19 cellular contexts compared by ENCODE assay signal in genomic region chr22:19774628-19775027, GRCh38. TPM values are rescaled to one million over a fixed set of nuclear protein-coding genes. Genes with fewer than 3 reads are reported as not detected.
DNase-seq lines count a peak whose midpoint lies in the region; FAIRE-seq and TF ChIP-seq lines count a peak whose summit lies in the region.
"Had no signal": no experiment of that assay in that cellular context is flagged by ENCODE, and none has a peak within 500 bp of the region (broad histone marks: within the 10 kb centered on the region; RNA-seq: fewer than 3 reads in every experiment).

No MANE protein-coding gene starts in this region.

- TF ChIP-seq CTCF in OCI-LY7 (conservative IDR thresholded peaks at IDR 0.05; ENCODE audit: low read length) (no peak), bronchial epithelial cell (IDR thresholded peaks at IDR 0.05; ENCODE audit: insufficient read depth, low read length, severe bottlenecking) (no peak), kidney (IDR thresholded peaks at IDR 0.05; ENCODE audit: borderline replicate concordance, extremely low read depth, insufficient read depth) (no peak)

- no peak overlapping the region for H2AFZ ChIP-seq in OCI-LY7 (ENCODE audit: low read length)
- H2AFZ ChIP-seq in trophoblast cell (ENCODE audit: insufficient read depth, low read length, poor library complexity), result no peak overlapping the region

- peaks cover 41 to 76% of the 10 kb centered on the region in 2 donors for H3K27me3 Mint-ChIP-seq in CD8-positive, alpha-beta memory T cell
- H3K27me3 Mint-ChIP-seq in activated T-cell treated with anti-CD3 and anti-CD28 coated beads, Interleukin-2, amount 50 U/mL, for 24 hours, result peaks cover 78% of the 10 kb centered on the region

- no peak overlapping the region for H3K14ac ChIP-seq in trophoblast cell (ENCODE audit: low read length)

- no peaks in the 10 kb centered on the region for H3K36me3 Mint-ChIP-seq in CD8-positive, alpha-beta memory T cell
- H3K36me3 Mint-ChIP-seq in activated T-cell treated with anti-CD3 and anti-CD28 coated beads, Interleukin-2, amount 50 U/mL, for 24 hours (ENCODE audit: low read depth), result no peaks in the 10 kb centered on the region
- H3K36me3 Mint-ChIP-seq: CD4-positive, alpha-beta memory T cell had no signal

- no peak overlapping the region for H4K12ac ChIP-seq in trophoblast cell (ENCODE audit: low read depth, low read length)

- H3K4me1 ChIP-seq in CD8-positive, alpha-beta memory T cell (ENCODE audit: insufficient read depth, low read length), result peaks cover 12% of the 10 kb centered on the region
- H3K4me1 ChIP-seq in OCI-LY7 (ENCODE audit: insufficient read depth, low read length, poor library complexity, severe bottlenecking) (peaks cover 64% of the 10 kb centered on the region), trophoblast cell (ENCODE audit: control insufficient read depth in 1 of 2, insufficient read depth in 2 of 2, low read length in 2 of 2) (no peaks in the 10 kb centered on the region), kidney (ENCODE audit: control insufficient read depth in 1 of 2, insufficient read depth in 1 of 2, low read depth in 1 of 2, low read length in 2 of 2) (no peaks in the 10 kb centered on the region)
- H3K4me1 ChIP-seq: Caco-2 had no signal

- peaks cover 0 to 2% (median 0%) of the 10 kb centered on the region in 5 donors for H3K9me3 Mint-ChIP-seq in CD8-positive, alpha-beta memory T cell
- H3K9me3 Mint-ChIP-seq in activated T-cell treated with anti-CD3 and anti-CD28 coated beads, Interleukin-2, amount 50 U/mL, for 24 hours, result no peaks in the 10 kb centered on the region
- H3K9me3 Mint-ChIP-seq: HFFc6 had no signal

- no peaks in the 10 kb centered on the region for H4K20me1 ChIP-seq in OCI-LY7 (ENCODE audit: insufficient read depth, low read length)

- intact Hi-C loops in OCI-LY7 (cut with micrococcal nuclease; ENCODE audit: unreplicated experiment) (no loop called here), kidney (cut with DNase I) (no loop called here)

- no peak overlapping the region for H3K4me3 Mint-ChIP-seq in CD8-positive, alpha-beta memory T cell
- H3K4me3 Mint-ChIP-seq in activated T-cell treated with anti-CD3 and anti-CD28 coated beads, Interleukin-2, amount 50 U/mL, for 24 hours, result no peak overlapping the region
- H3K4me3 Mint-ChIP-seq: CD4-positive, alpha-beta memory T cell; HFFc6 had no signal

- peaks cover 14% of the 10 kb centered on the region for H3K27me3 ChIP-seq in CD8-positive, alpha-beta memory T cell (ENCODE audit: insufficient read depth, low read length, poor library complexity, severe bottlenecking)
- H3K27me3 ChIP-seq in bronchial epithelial cell (ENCODE audit: control insufficient read depth, insufficient read depth, low read length) (no peaks in the 10 kb centered on the region), trophoblast cell (ENCODE audit: insufficient read depth, low read length) (peaks cover 7% of the 10 kb centered on the region)

- peak overlapping the region; percentile 76; the same call in 1 of the 2 replicates for H3K4me2 ChIP-seq in OCI-LY7 (ENCODE audit: low read length)
- no peak overlapping the region for H3K4me2 ChIP-seq in trophoblast cell (ENCODE audit: low read length)

- WGBS in trophoblast cell (ENCODE audit: extremely low coverage, insufficient coverage, insufficient read length), result no CpG with 5 or more reads among the region's 8 CpGs

- H4K91ac ChIP-seq in trophoblast cell (ENCODE audit: low read depth, low read length), result no peak overlapping the region

- POLR2A ChIA-PET in CD8-positive, alpha-beta memory T cell (lab: Charles Lee), result no interaction called here
- POLR2A ChIA-PET in OCI-LY7 (lab: Charles Lee), result interaction anchor here (1.8 kb wide), 1 partner anchor 117 kb away, joined by 6 read pairs; no protein-coding TSS in a partner anchor

- DNase-seq in CD8-positive, alpha-beta memory T cell, result no peak
- DNase-seq in OCI-LY7 (ENCODE audit: low spot score), result no peak
- DNase-seq in bronchial epithelial cell (ENCODE audit: low read depth), result no peak
- no peak for DNase-seq in trophoblast cell
- DNase-seq in nucleus accumbens (lab: John Stamatoyannopoulos, UW), result no peak
- no peak for DNase-seq in activated T-cell treated with anti-CD3 and anti-CD28 coated beads, Interleukin-2, amount 50 U/mL, for 24 hours
- no peak for DNase-seq in kidney
- DNase-seq: C1 segment of cervical spinal cord; Caco-2; CD4-positive, alpha-beta memory T cell; DMS153; DND-41; GOT3; HFFc6 had no signal

- no peak overlapping the region for H3K4me3 ChIP-seq in CD8-positive, alpha-beta memory T cell (ENCODE audit: low read length)
- no peak overlapping the region for H3K4me3 ChIP-seq in OCI-LY7 (ENCODE audit: low read depth, low read length, poor library complexity, severe bottlenecking)
- no peak overlapping the region for H3K4me3 ChIP-seq in bronchial epithelial cell (ENCODE audit: low read depth, low read length)
- no peak overlapping the region for H3K4me3 ChIP-seq in trophoblast cell (ENCODE audit: low read depth, low read length)
- H3K4me3 ChIP-seq in kidney (ENCODE audit: low read length in 2 of 2), result no peak overlapping the region
- H3K4me3 ChIP-seq: HAP-1 had no signal

- H2BK5ac ChIP-seq in trophoblast cell (ENCODE audit: low read depth, low read length, poor library complexity), result no peak overlapping the region

- H3K79me1 ChIP-seq in trophoblast cell (ENCODE audit: low read length), result no peaks in the 10 kb centered on the region

- peak overlapping the region; percentile 46 for H3K27ac ChIP-seq in CD8-positive, alpha-beta memory T cell (ENCODE audit: low read depth, low read length)
- no peak overlapping the region for H3K27ac ChIP-seq in OCI-LY7 (ENCODE audit: low read depth, low read length, poor library complexity, severe bottlenecking)
- H3K27ac ChIP-seq in trophoblast cell (ENCODE audit: low read depth, low read length), result no peak overlapping the region
- no peak overlapping the region for H3K27ac ChIP-seq in kidney (ENCODE audit: low read depth in 2 of 2, low read length in 2 of 2)

- no peaks in the 10 kb centered on the region for H3K9me3 ChIP-seq in CD8-positive, alpha-beta memory T cell (ENCODE audit: low read length)
- no peaks in the 10 kb centered on the region for H3K9me3 ChIP-seq in OCI-LY7 (ENCODE audit: low read length)
- H3K9me3 ChIP-seq in trophoblast cell (ENCODE audit: insufficient read depth, low read depth, low read length), result no peaks in the 10 kb centered on the region
- H3K9me3 ChIP-seq in kidney (ENCODE audit: control insufficient read depth in 1 of 2, low read length in 2 of 2), result no peaks in the 10 kb centered on the region
- H3K9me3 ChIP-seq: Caco-2, HAP-1 had no signal

- no peak overlapping the region for H3K18ac ChIP-seq in trophoblast cell (ENCODE audit: low read length)

- CTCF ChIA-PET in CD8-positive, alpha-beta memory T cell (lab: Charles Lee), result no interaction called here
- CTCF ChIA-PET in OCI-LY7 (lab: Charles Lee; ENCODE audit: unreplicated experiment), result no interaction called here

- no peak overlapping the region for H4K8ac ChIP-seq in trophoblast cell (ENCODE audit: low read depth, low read length)

- no peaks in the 10 kb centered on the region for H3K79me2 ChIP-seq in OCI-LY7 (ENCODE audit: insufficient read depth, low read depth, low read length)
- no peaks in the 10 kb centered on the region for H3K79me2 ChIP-seq in trophoblast cell (ENCODE audit: control insufficient read depth, insufficient read depth, low read length, poor library complexity)

- H2BK12ac ChIP-seq in trophoblast cell (ENCODE audit: low read length), result no peak overlapping the region

- no peak overlapping the region for H2BK120ac ChIP-seq in trophoblast cell (ENCODE audit: insufficient read depth, low read length, poor library complexity)

- FAIRE-seq in bronchial epithelial cell (lab: Jason Lieb, UNC), result peak; percentile 79
- FAIRE-seq in kidney (lab: Jason Lieb, UNC), result no peak
- FAIRE-seq: G401.6, GM12892, H54 had no signal

- peaks cover 2 to 6% (median 4%) of the 10 kb centered on the region in 3 donors for H3K4me1 Mint-ChIP-seq in CD8-positive, alpha-beta memory T cell
- H3K4me1 Mint-ChIP-seq in activated T-cell treated with anti-CD3 and anti-CD28 coated beads, Interleukin-2, amount 50 U/mL, for 24 hours (ENCODE audit: low read depth), result peaks cover 7% of the 10 kb centered on the region

- no peak overlapping the region for H2AK5ac ChIP-seq in trophoblast cell (ENCODE audit: low read length)

- peak overlapping the region in 1 of 8 donors; percentile 34 for H3K27ac Mint-ChIP-seq in CD8-positive, alpha-beta memory T cell
- H3K27ac Mint-ChIP-seq in activated T-cell treated with anti-CD3 and anti-CD28 coated beads, Interleukin-2, amount 50 U/mL, for 24 hours, result no peak overlapping the region
- H3K27ac Mint-ChIP-seq: CD4-positive, alpha-beta memory T cell; HFFc6 had no signal

- peak overlapping the region; percentile 50 for H3K23ac ChIP-seq in trophoblast cell (ENCODE audit: low read length)

- no TSS peak for BruUV-seq in OCI-LY7 (replicated peaks; lab: Mats Ljungman, UMichigan)

- H3K9ac ChIP-seq in trophoblast cell (ENCODE audit: low read length) (no peak overlapping the region), kidney (ENCODE audit: low read length in 2 of 2) (no peak overlapping the region)

- no peak overlapping the region for H3K4ac ChIP-seq in trophoblast cell (ENCODE audit: low read depth, low read length)

- H3K36me3 ChIP-seq in CD8-positive, alpha-beta memory T cell (ENCODE audit: insufficient read depth, low read length), result no peaks in the 10 kb centered on the region
- no peaks in the 10 kb centered on the region for H3K36me3 ChIP-seq in OCI-LY7 (ENCODE audit: insufficient read depth, low read length)
- H3K36me3 ChIP-seq in bronchial epithelial cell (ENCODE audit: control insufficient read depth, insufficient read depth, low read length), result peaks cover 1% of the 10 kb centered on the region
- H3K36me3 ChIP-seq in trophoblast cell (ENCODE audit: control insufficient read depth in 1 of 2, insufficient read depth in 2 of 2, low read length in 2 of 2), result no peaks in the 10 kb centered on the region
- H3K36me3 ChIP-seq in kidney (ENCODE audit: control insufficient read depth in 1 of 2, insufficient read depth in 2 of 2, low read length in 2 of 2), result no peaks in the 10 kb centered on the region
- H3K36me3 ChIP-seq: HAP-1 had no signal

- no peaks in the 10 kb centered on the region for H3K9me2 ChIP-seq in OCI-LY7 (ENCODE audit: insufficient read depth, low read length)

RNA-seq across cellular contexts. Expression of gene TBX1, which starts 14.1 kb away (rescaled TPM):
- total RNA-seq in CD8-positive, alpha-beta memory T cell, result not detected
- polyA plus RNA-seq in CD8-positive, alpha-beta memory T cell, result not detected
- total RNA-seq in OCI-LY7 (2014; rRNA removed; shearing (Covaris generic)), result not detected in 2 replicates
- 0.23 TPM in 1 of 2 replicates, not detected in the other for total RNA-seq in OCI-LY7 (2022)
- total RNA-seq in bronchial epithelial cell, result 5.4 and 12.9 TPM in 2 replicates
- 6.7 and 6.8 TPM in 2 replicates for polyA plus RNA-seq in trophoblast cell (2013)
- 5.5 TPM for total RNA-seq in kidney
- 0.45 TPM for polyA plus RNA-seq in kidney (ENCODE audit: insufficient read depth, low read depth, low replicate concordance)
- total RNA-seq: CD4-positive, alpha-beta memory T cell had no signal
- polyA plus RNA-seq: BJ; CD4-positive, alpha-beta memory T cell had no signal

RNA-seq across cellular contexts. Expression of gene GP1BB, which starts 51.3 kb away (rescaled TPM):
- total RNA-seq in CD8-positive, alpha-beta memory T cell, result not detected
- polyA plus RNA-seq in CD8-positive, alpha-beta memory T cell, result not detected
- not detected in 2 replicates for total RNA-seq in OCI-LY7 (2014; rRNA removed; shearing (Covaris generic))
- total RNA-seq in OCI-LY7 (2022), result not detected in 2 replicates
- total RNA-seq in bronchial epithelial cell, result 0.90 TPM in 1 of 2 replicates, not detected in the other
- 0.05 TPM in 1 of 2 replicates, not detected in the other for polyA plus RNA-seq in trophoblast cell (2013)
- 1.9 TPM for total RNA-seq in kidney
- polyA plus RNA-seq in kidney (ENCODE audit: insufficient read depth, low read depth, low replicate concordance), result 4.1 TPM
- total RNA-seq: CD4-positive, alpha-beta memory T cell had no signal
- polyA plus RNA-seq: CD4-positive, alpha-beta memory T cell had no signal
